ENCODE assay signal across 27 cellular contexts in the genomic region with DNA sequence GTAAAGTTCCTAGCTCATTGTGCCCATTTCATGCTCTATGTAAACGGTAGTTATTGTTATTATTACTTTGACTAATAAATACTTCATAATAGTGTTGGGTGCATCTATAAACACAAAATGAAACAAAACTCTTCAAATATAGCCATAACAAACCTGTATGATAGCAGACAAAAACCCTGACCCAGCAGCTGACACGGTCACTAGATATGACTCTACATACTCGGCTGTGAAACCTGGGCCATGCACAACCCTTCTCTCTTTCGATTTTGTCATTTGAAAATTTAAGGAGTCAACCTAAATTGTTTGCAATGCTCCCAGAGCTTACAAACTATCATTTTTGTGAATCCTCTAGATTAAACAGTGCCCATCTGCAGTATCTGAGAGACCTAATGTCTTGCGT. TPM values are rescaled to one million over a fixed set of nuclear protein-coding genes. Genes with fewer than 3 reads are reported as not detected.
DNase-seq lines count a peak whose midpoint lies in the region; ATAC-seq and TF ChIP-seq lines count a peak whose summit lies in the region.
"Had no signal": no experiment of that assay in that cellular context is flagged by ENCODE, and none has a peak within 500 bp of the region (broad histone marks: within the 10 kb centered on the region; RNA-seq: fewer than 3 reads in every experiment).

No MANE protein-coding gene starts in this region.

- TF ChIP-seq CTCF in lower lobe of right lung (IDR thresholded peaks at IDR 0.05): no peak
- no peak for TF ChIP-seq CTCF in CD14-positive monocyte (IDR thresholded peaks at IDR 0.05)

- no peak overlapping the region for H3K4me3 Mint-ChIP-seq in effector memory CD8-positive, alpha-beta T cell
- no peak overlapping the region for H3K4me3 Mint-ChIP-seq in CD14-positive monocyte
- H3K4me3 Mint-ChIP-seq: activated naive CD4-positive, alpha-beta T cell treated with anti-CD3 and anti-CD28 coated beads, Interleukin-2, amount 10 ng/mL, durations not matched to agents 7 days and 5 days; T-cell had no signal

- H3K4me1 ChIP-seq in lower lobe of right lung: no peaks in the 10 kb centered on the region
- H3K4me1 ChIP-seq: HAP-1, psoas muscle had no signal

- peak; percentile 29; the same call in 1 of the 2 replicates for TF ChIP-seq POLR2A in Raji (IDR thresholded peaks at IDR 0.05; ENCODE audit: insufficient read depth, low read depth, low read length)

- no peak overlapping the region for H3K4me3 ChIP-seq in lower lobe of right lung
- H3K4me3 ChIP-seq: HAP-1, psoas muscle, thoracic aorta had no signal

- H3K36me3 ChIP-seq in lower lobe of right lung: no peaks in the 10 kb centered on the region
- H3K36me3 ChIP-seq: HAP-1, thoracic aorta had no signal

- H3K4me1 Mint-ChIP-seq in effector memory CD8-positive, alpha-beta T cell (ENCODE audit: low read depth in 2 of 2): no peaks in the 10 kb centered on the region
- H3K4me1 Mint-ChIP-seq in CD14-positive monocyte: no peaks in the 10 kb centered on the region
- H3K4me1 Mint-ChIP-seq: activated naive CD4-positive, alpha-beta T cell treated with anti-CD3 and anti-CD28 coated beads, Interleukin-2, amount 10 ng/mL, durations not matched to agents 7 days and 5 days; T-cell had no signal

- H3K36me3 Mint-ChIP-seq in effector memory CD8-positive, alpha-beta T cell (ENCODE audit: insufficient read depth): no peaks in the 10 kb centered on the region
- no peaks in the 10 kb centered on the region for H3K36me3 Mint-ChIP-seq in CD14-positive monocyte
- H3K36me3 Mint-ChIP-seq: activated naive CD4-positive, alpha-beta T cell treated with anti-CD3 and anti-CD28 coated beads, Interleukin-2, amount 10 ng/mL, durations not matched to agents 7 days and 5 days; T-cell had no signal

- ATAC-seq in GM18519 (IDR thresholded peaks at IDR 0.05; ENCODE audit: low FRiP score, unreplicated experiment): peak; percentile 29
- ATAC-seq in GM21526 (IDR thresholded peaks at IDR 0.05; ENCODE audit: low FRiP score, unreplicated experiment): peak; percentile 55
- peak; percentile 55 for ATAC-seq in HG03432 (IDR thresholded peaks at IDR 0.05; ENCODE audit: unreplicated experiment)
- ATAC-seq in lower lobe of right lung: no peak
- no peak for ATAC-seq in effector memory CD8-positive, alpha-beta T cell (replicated peaks)
- ATAC-seq: psoas muscle, T-cell had no signal

- DNase-seq in NCI-H1417 treated with DMSO at 0.1 percent for 48 hours (lab: John Stamatoyannopoulos, UW) (no peak), lower lobe of right lung (no peak), CD14-positive monocyte (ENCODE audit: low spot score) (no peak)
- DNase-seq in effector memory CD8-positive, alpha-beta T cell: no peak
- DNase-seq: activated naive CD4-positive, alpha-beta T cell treated with anti-CD3 and anti-CD28 coated beads, Interleukin-2, amount 10 ng/mL, durations not matched to agents 7 days and 5 days; activated T-cell treated with anti-CD3 and anti-CD28 coated beads, Interleukin-2, amount 50 U/mL, for 48 hours; dermis blood vessel endothelial cell; glutamatergic neuron; kidney glomerular epithelial cell; MV-4-11; NCI-H1694; NCI-H2171; NCI-H748 treated with DMSO at 0.1 percent for 48 hours; psoas muscle; SHP77; stimulated activated CD4-positive, alpha-beta T cell treated with anti-CD3 and anti-CD28 coated beads, Interleukin-1b, Interleukin-23, amount 100 ng/mL, for 48 hours; T-cell had no signal

- no peaks in the 10 kb centered on the region for H3K27me3 ChIP-seq in lower lobe of right lung (ENCODE audit: low read depth)

- no peak overlapping the region for H3K27ac ChIP-seq in lower lobe of right lung
- H3K27ac ChIP-seq: KMS-11, psoas muscle, thoracic aorta had no signal

- peaks cover 7 to 11% of the 10 kb centered on the region in 2 donors for H3K27me3 Mint-ChIP-seq in effector memory CD8-positive, alpha-beta T cell
- H3K27me3 Mint-ChIP-seq in CD14-positive monocyte (ENCODE audit: low read depth in 3 of 3): no peaks in the 10 kb centered on the region
- H3K27me3 Mint-ChIP-seq: activated naive CD4-positive, alpha-beta T cell treated with anti-CD3 and anti-CD28 coated beads, Interleukin-2, amount 10 ng/mL, durations not matched to agents 7 days and 5 days had no signal

- intact Hi-C loops in lower lobe of right lung (cut with DNase I) (no loop called here), CD14-positive monocyte (cut with micrococcal nuclease) (no loop called here)

- H3K9me3 ChIP-seq in lower lobe of right lung: no peaks in the 10 kb centered on the region
- H3K9me3 ChIP-seq: HAP-1, psoas muscle, thoracic aorta had no signal

- no peaks in the 10 kb centered on the region for H3K9me3 Mint-ChIP-seq in effector memory CD8-positive, alpha-beta T cell
- peaks cover 0 to 7% (median 0%) of the 10 kb centered on the region in 7 donors for H3K9me3 Mint-ChIP-seq in CD14-positive monocyte
- H3K9me3 Mint-ChIP-seq: activated naive CD4-positive, alpha-beta T cell treated with anti-CD3 and anti-CD28 coated beads, Interleukin-2, amount 10 ng/mL, durations not matched to agents 7 days and 5 days; T-cell had no signal

- H3K27ac Mint-ChIP-seq in effector memory CD8-positive, alpha-beta T cell: no peak overlapping the region
- no peak overlapping the region for H3K27ac Mint-ChIP-seq in CD14-positive monocyte
- H3K27ac Mint-ChIP-seq: activated naive CD4-positive, alpha-beta T cell treated with anti-CD3 and anti-CD28 coated beads, Interleukin-2, amount 10 ng/mL, durations not matched to agents 7 days and 5 days; T-cell had no signal

RNA-seq across cellular contexts. Expression of gene RGS13, which starts 8.0 kb away (rescaled TPM):
- total RNA-seq in lower lobe of right lung: 5.0 TPM
- polyA plus RNA-seq in CD14-positive monocyte: not detected
- total RNA-seq: dermis blood vessel endothelial cell, endothelial cell of umbilical vein, G401, HT1080 had no signal
- polyA plus RNA-seq: endothelial cell of umbilical vein had no signal

RNA-seq across cellular contexts. Expression of gene RGS1, which starts 52.3 kb away (rescaled TPM):
- total RNA-seq in lower lobe of right lung: 16.3 TPM
- polyA plus RNA-seq in CD14-positive monocyte: 10 to 100 TPM in 1 of 2 donors, 1 to 10 TPM in 1; 2.4 to 17.7 TPM
- total RNA-seq: dermis blood vessel endothelial cell, endothelial cell of umbilical vein, HT1080 had no signal
- polyA plus RNA-seq: endothelial cell of umbilical vein had no signal

Comparison
In these comparisons a context has a peak if more than half of its experiments do, and no peak if none do; other contexts are left out.
1. ATAC-seq: peak in GM18519 (single experiment), GM21526 (single experiment) and HG03432 (single experiment); none in lower lobe of right lung (0 of 2) and effector memory CD8-positive, alpha-beta T cell (single experiment).